In genomic region chr19:5671600-5671999, GRCh38 we compare ENCODE assay signal across 29 cellular contexts.
"Had no signal": no experiment of that assay in that cellular context is flagged by ENCODE, and none has a peak within 500 bp of the region (broad histone marks: within the 10 kb centered on the region; RNA-seq: fewer than 3 reads in every experiment).

No MANE protein-coding gene starts in this region.

- H3K4me1 ChIP-seq: parathyroid adenoma, tibial nerve, upper lobe of left lung had no signal

- H3K9ac ChIP-seq: parathyroid adenoma had no signal

- H3K79me2 ChIP-seq: parathyroid adenoma had no signal

- H3K9me3 ChIP-seq: gastrocnemius medialis, mucosa of descending colon, neutrophil, right lobe of liver, thoracic aorta, tibial nerve, upper lobe of left lung had no signal

- H3K27ac ChIP-seq: dorsolateral prefrontal cortex, epithelial cell of prostate, gastrocnemius medialis, neutrophil, parathyroid adenoma, right lobe of liver, thoracic aorta, tibial nerve, upper lobe of left lung had no signal

- H3K4me3 ChIP-seq: dorsolateral prefrontal cortex, gastrocnemius medialis, mucosa of descending colon, right lobe of liver, thoracic aorta, tibial nerve, upper lobe of left lung had no signal

- DNase-seq: central memory CD4-positive, alpha-beta T cell; dorsolateral prefrontal cortex; effector CD4-positive, alpha-beta T cell; foreskin fibroblast; gastrocnemius medialis; head of caudate nucleus; hippocampal formation; immature natural killer cell; islet precursor cell; kidney glomerular epithelial cell; left colon; mammary epithelial cell; naive B cell; right lobe of liver; small intestine; stimulated activated CD4-positive, alpha-beta T cell treated with anti-CD3 and anti-CD28 coated beads, Interleukin-15, amount 100 ng/mL, for 24 hours; stimulated activated CD4-positive, alpha-beta T cell treated with anti-CD3 and anti-CD28 coated beads, Interleukin-2, amount 100 ng/mL, for 48 hours; stimulated activated naive CD4-positive, alpha-beta T cell treated with Interleukin-2 at 50 U/mL for 16 hours; upper lobe of left lung had no signal

- H3K4me3 Mint-ChIP-seq: immature natural killer cell; natural killer cell treated with Interleukin-12 subunit alpha and Interleukin-12 subunit beta and Interleukin-15 and Interleukin-18, amount 100 ng/mL, for 72 hours; neural crest cell had no signal

- H3K4me1 Mint-ChIP-seq: immature natural killer cell, neural crest cell had no signal

- H2AFZ ChIP-seq: parathyroid adenoma had no signal

- H3K27me3 ChIP-seq: dorsolateral prefrontal cortex, gastrocnemius medialis, neutrophil, right lobe of liver, tibial nerve, upper lobe of left lung had no signal

- H3K36me3 Mint-ChIP-seq: natural killer cell treated with Interleukin-12 subunit alpha and Interleukin-12 subunit beta and Interleukin-15 and Interleukin-18, amount 100 ng/mL, for 72 hours had no signal

- H3K27ac Mint-ChIP-seq: natural killer cell treated with Interleukin-12 subunit alpha and Interleukin-12 subunit beta and Interleukin-15 and Interleukin-18, amount 100 ng/mL, for 72 hours had no signal

- H3K27me3 Mint-ChIP-seq: naive B cell; natural killer cell treated with Interleukin-12 subunit alpha and Interleukin-12 subunit beta and Interleukin-15 and Interleukin-18, amount 100 ng/mL, for 72 hours; progenitor cell of endocrine pancreas had no signal

- H3K9me3 Mint-ChIP-seq: immature natural killer cell; natural killer cell treated with Interleukin-12 subunit alpha and Interleukin-12 subunit beta and Interleukin-15 and Interleukin-18, amount 100 ng/mL, for 72 hours; neural crest cell had no signal

- ATAC-seq: esophagus mucosa; gastrocnemius medialis; left colon; mucosa of descending colon; natural killer cell treated with Interleukin-12 subunit alpha and Interleukin-12 subunit beta and Interleukin-15 and Interleukin-18, amount 100 ng/mL, for 72 hours; right lobe of liver had no signal
